27 cellular contexts compared by ENCODE assay signal in genomic region chr2:145635706-145636427, GRCh38.
"Had no signal": no experiment of that assay in that cellular context is flagged by ENCODE, and none has a peak within 500 bp of the region (broad histone marks: within the 10 kb centered on the region; RNA-seq: fewer than 3 reads in every experiment).

No MANE protein-coding gene starts in this region.

- H3K36me3 ChIP-seq: esophagus squamous epithelium, gastrocnemius medialis, ovary, spleen, thoracic aorta, tibial nerve, upper lobe of left lung had no signal

- H3K4me3 ChIP-seq: coronary artery, esophagus squamous epithelium, gastrocnemius medialis, lung, ovary, psoas muscle, skin epidermis, spleen, thoracic aorta, tibial nerve, upper lobe of left lung had no signal

- H3K9me3 ChIP-seq: esophagus squamous epithelium, gastrocnemius medialis, ovary, psoas muscle, spleen, thoracic aorta, tibial nerve, upper lobe of left lung had no signal

- H3K27me3 ChIP-seq: esophagus squamous epithelium, gastrocnemius medialis, ovary, spleen, tibial nerve, upper lobe of left lung had no signal

- H3K4me3 Mint-ChIP-seq: memory B cell; natural killer cell; stimulated activated memory B cell treated with anti-CD40 and anti-IgM and Interleukin-4, amounts not matched to agents 10 μg/mL and 1 μg/mL and 100 μg/mL, for 72 hours had no signal

- DNase-seq: dermis blood vessel endothelial cell; effector memory CD4-positive, alpha-beta T cell; erythroblast; esophagus squamous epithelium; gastrocnemius medialis; head of caudate nucleus; kidney; natural killer cell; occipital lobe; ovary; posterior cingulate gyrus; psoas muscle; right cardiac atrium; spleen; stimulated activated CD4-positive, alpha-beta T cell treated with anti-CD3 and anti-CD28 coated beads, Interleukin-4, amount 100 ng/mL, for 4 hours; stimulated activated naive CD8-positive, alpha-beta T cell treated with anti-CD3 and anti-CD28 coated beads, Interleukin-15, Interleukin-2, amounts not matched to agents 100 U/mL and 50 U/mL, for 24 hours; upper lobe of left lung had no signal

- H3K27ac Mint-ChIP-seq: memory B cell; natural killer cell; stimulated activated memory B cell treated with anti-CD40 and anti-IgM and Interleukin-4, amounts not matched to agents 10 μg/mL and 1 μg/mL and 100 μg/mL, for 72 hours had no signal

- H3K27ac ChIP-seq: coronary artery, esophagus squamous epithelium, gastrocnemius medialis, ovary, psoas muscle, skin epidermis, spleen, thoracic aorta, tibial nerve, upper lobe of left lung had no signal

- H3K4me1 Mint-ChIP-seq: natural killer cell had no signal

- H3K27me3 Mint-ChIP-seq: memory B cell; stimulated activated memory B cell treated with anti-CD40 and anti-IgM and Interleukin-4, amounts not matched to agents 10 μg/mL and 1 μg/mL and 100 μg/mL, for 72 hours had no signal

- H3K9me3 Mint-ChIP-seq: memory B cell; stimulated activated memory B cell treated with anti-CD40 and anti-IgM and Interleukin-4, amounts not matched to agents 10 μg/mL and 1 μg/mL and 100 μg/mL, for 72 hours had no signal

- ATAC-seq: gastrocnemius medialis; left lobe of liver; natural killer cell; psoas muscle; right cardiac atrium; stimulated activated memory B cell treated with anti-CD40 and anti-IgM and Interleukin-4, amounts not matched to agents 10 μg/mL and 1 μg/mL and 100 μg/mL, for 72 hours; stimulated activated naive CD8-positive, alpha-beta T cell treated with anti-CD3 and anti-CD28 coated beads, Interleukin-15, Interleukin-2, amounts not matched to agents 100 U/mL and 50 U/mL, for 24 hours had no signal

- H3K36me3 Mint-ChIP-seq: memory B cell; natural killer cell; stimulated activated memory B cell treated with anti-CD40 and anti-IgM and Interleukin-4, amounts not matched to agents 10 μg/mL and 1 μg/mL and 100 μg/mL, for 72 hours had no signal

- H3K4me1 ChIP-seq: esophagus squamous epithelium, gastrocnemius medialis, psoas muscle, tibial nerve, upper lobe of left lung had no signal

- FAIRE-seq: endothelial cell of umbilical vein, kidney, urothelium cell line had no signal
